ENCODE assay signal across 23 cellular contexts in genomic region chr20:36742558-36742957, GRCh38.
"Had no signal": no experiment of that assay in that cellular context is flagged by ENCODE, and none has a peak within 500 bp of the region (broad histone marks: within the 10 kb centered on the region; RNA-seq: fewer than 3 reads in every experiment).

No MANE protein-coding gene starts in this region.

- H3K27ac ChIP-seq: lower lobe of right lung, pancreas, suprapubic skin, transverse colon, upper lobe of right lung, vagina had no signal

- H3K9me3 ChIP-seq: lower lobe of right lung, pancreas, suprapubic skin, transverse colon, upper lobe of right lung, vagina had no signal

- ATAC-seq: left colon; left ventricle myocardium superior; lower lobe of right lung; naive thymus-derived CD8-positive, alpha-beta T cell; pancreas; stimulated activated naive CD8-positive, alpha-beta T cell treated with anti-CD3 and anti-CD28 coated beads, Interleukin-15, amount 100 ng/mL, for 72 hours; upper lobe of right lung had no signal

- H3K4me3 ChIP-seq: dorsolateral prefrontal cortex, lower lobe of right lung, pancreas, suprapubic skin, transverse colon, upper lobe of right lung, vagina had no signal

- H3K27me3 ChIP-seq: dorsolateral prefrontal cortex, pancreas, suprapubic skin, transverse colon, upper lobe of right lung, vagina had no signal

- H3K36me3 ChIP-seq: lower lobe of right lung, pancreas, suprapubic skin, transverse colon, upper lobe of right lung, vagina had no signal

- DNase-seq: dorsolateral prefrontal cortex; effector CD4-positive, alpha-beta T cell; head of caudate nucleus; hippocampal formation; immature natural killer cell; islet precursor cell; kidney glomerular epithelial cell; left colon; left ventricle myocardium superior; lower lobe of right lung; naive thymus-derived CD8-positive, alpha-beta T cell; nephron progenitor cell; occipital lobe; small intestine; stimulated activated CD4-positive, alpha-beta T cell treated with anti-CD3 and anti-CD28 coated beads, Interleukin-15, amount 100 ng/mL, for 24 hours; stimulated activated CD4-positive, alpha-beta T cell treated with anti-CD3 and anti-CD28 coated beads, Interleukin-2, amount 100 ng/mL, for 48 hours; stimulated activated naive CD4-positive, alpha-beta T cell; stimulated activated naive CD8-positive, alpha-beta T cell treated with anti-CD3 and anti-CD28 coated beads, Interleukin-15, amount 100 ng/mL, for 72 hours; transverse colon; upper lobe of right lung had no signal
